Comparison of ENCODE assay signal across 1 cellular context in the genomic region with DNA sequence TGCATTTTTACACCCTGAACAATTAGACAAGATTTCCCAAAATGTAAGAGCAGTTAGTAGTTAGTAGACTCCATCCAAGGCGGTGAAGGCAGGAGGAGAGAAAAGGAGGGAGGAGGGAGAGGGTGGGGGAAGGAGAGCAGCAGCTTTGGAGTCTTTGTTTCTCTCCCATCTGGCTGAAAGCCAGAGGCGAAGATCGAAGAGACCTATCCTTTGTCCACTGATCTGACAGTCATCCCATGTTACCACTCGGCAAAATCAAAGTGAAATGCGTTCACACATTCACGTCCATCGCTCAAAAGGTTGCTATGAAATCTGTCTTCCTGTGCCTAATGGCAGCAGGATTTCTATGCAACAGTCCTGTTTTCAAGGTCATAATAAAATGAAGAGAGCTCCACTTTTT.
TF ChIP-seq lines count a peak whose summit lies in the region.

No MANE protein-coding gene starts in this region.

TF ChIP-seq in IMR-90, 13 proteins besides CTCF, POLR2A, EP300 and RAD21:
- no peak for TF ChIP-seq RCOR1 (IDR thresholded peaks at IDR 0.05; ENCODE audit: insufficient replicate concordance, low read length)
- TF ChIP-seq RFX5 (IDR thresholded peaks at IDR 0.05; ENCODE audit: low read depth, low read length), result no peak
- no peak for TF ChIP-seq MAFK (IDR thresholded peaks at IDR 0.05; ENCODE audit: low read depth, low read length)
- TF ChIP-seq BHLHE40 (IDR thresholded peaks at IDR 0.05; ENCODE audit: low read depth, low read length), result no peak
- no peak for TF ChIP-seq CEBPB (IDR thresholded peaks at IDR 0.05; ENCODE audit: low read depth, low read length)
- TF ChIP-seq MXI1 (IDR thresholded peaks at IDR 0.05; ENCODE audit: borderline replicate concordance, low read depth, low read length), result no peak
- TF ChIP-seq NFE2L2 (IDR thresholded peaks at IDR 0.05; ENCODE audit: low read depth, low read length), result no peak
- TF ChIP-seq, protein P1, sequence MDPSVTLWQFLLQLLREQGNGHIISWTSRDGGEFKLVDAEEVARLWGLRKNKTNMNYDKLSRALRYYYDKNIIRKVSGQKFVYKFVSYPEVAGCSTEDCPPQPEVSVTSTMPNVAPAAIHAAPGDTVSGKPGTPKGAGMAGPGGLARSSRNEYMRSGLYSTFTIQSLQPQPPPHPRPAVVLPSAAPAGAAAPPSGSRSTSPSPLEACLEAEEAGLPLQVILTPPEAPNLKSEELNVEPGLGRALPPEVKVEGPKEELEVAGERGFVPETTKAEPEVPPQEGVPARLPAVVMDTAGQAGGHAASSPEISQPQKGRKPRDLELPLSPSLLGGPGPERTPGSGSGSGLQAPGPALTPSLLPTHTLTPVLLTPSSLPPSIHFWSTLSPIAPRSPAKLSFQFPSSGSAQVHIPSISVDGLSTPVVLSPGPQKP (IDR thresholded peaks at IDR 0.05; ENCODE audit: borderline replicate concordance, low read depth, low read length), result no peak
TF ChIP-seq in IMR-90: peak in this region for 0.
